6 cellular contexts compared by ENCODE assay signal in the genomic region with DNA sequence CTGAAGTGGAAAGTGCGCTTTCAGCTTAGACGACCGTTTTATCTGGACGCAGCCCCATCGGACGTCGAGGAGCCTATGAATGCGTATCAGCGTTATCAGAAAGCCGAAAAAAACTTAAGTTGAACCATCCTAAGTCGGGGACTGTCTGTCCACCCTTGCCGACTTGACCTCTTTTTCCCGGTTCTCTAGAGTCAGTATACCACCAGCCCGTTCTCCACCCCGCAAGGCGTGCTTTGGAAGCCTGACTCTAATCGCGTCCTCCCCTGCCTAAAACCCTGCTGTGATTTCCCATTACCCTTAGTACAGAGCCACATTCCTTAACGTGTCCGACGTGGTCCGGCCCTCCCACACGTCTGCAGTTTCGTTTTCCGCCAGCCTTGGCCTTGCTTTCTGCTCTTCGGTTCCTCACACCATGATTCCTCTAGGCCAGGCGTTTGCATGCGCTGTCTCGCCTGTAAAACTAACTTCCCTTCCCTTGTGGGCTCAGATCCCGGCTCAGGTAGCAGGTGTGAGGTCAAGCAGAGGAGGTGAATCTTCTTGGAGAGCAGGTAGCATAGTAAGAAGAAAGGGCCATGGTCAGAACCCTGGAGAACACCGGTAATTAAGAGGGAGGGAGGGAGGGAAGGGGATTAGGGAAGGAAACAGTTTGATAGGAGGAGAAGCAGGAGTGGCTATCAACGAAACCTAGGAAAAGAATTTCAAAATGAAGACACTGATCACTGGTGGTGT. TPM values are rescaled to one million over a fixed set of nuclear protein-coding genes. Genes with fewer than 3 reads are reported as not detected.
DNase-seq lines count a peak whose midpoint lies in the region; ATAC-seq and TF ChIP-seq lines count a peak whose summit lies in the region.

No MANE protein-coding gene starts in this region.

- H3K27me3 ChIP-seq in HUES48 (ENCODE audit: control insufficient read depth, insufficient read depth, low read length) (no peaks in the 10 kb centered on the region; the same call in 1 of the 2 replicates), mammary epithelial cell (ENCODE audit: insufficient read depth, low read length) (no peaks in the 10 kb centered on the region), neural progenitor cell (no peaks in the 10 kb centered on the region)

- peaks cover 42% of the 10 kb centered on the region for H3K36me3 ChIP-seq in HUES48 (ENCODE audit: control insufficient read depth, insufficient read depth, low read length)
- peaks cover 14% of the 10 kb centered on the region for H3K36me3 ChIP-seq in mammary epithelial cell (ENCODE audit: insufficient read depth, low read length)
- H3K36me3 ChIP-seq in neural progenitor cell: no peaks in the 10 kb centered on the region

- ATAC-seq in HG02973 (IDR thresholded peaks at IDR 0.05; ENCODE audit: unreplicated experiment): no peak

- peak overlapping the region; percentile 96 for H3K27ac Mint-ChIP-seq in neural progenitor cell

- no peaks in the 10 kb centered on the region for H4K20me1 ChIP-seq in mammary epithelial cell (ENCODE audit: insufficient read depth, low read length)
- H4K20me1 ChIP-seq in neural progenitor cell (ENCODE audit: low read depth): peaks cover 10% of the 10 kb centered on the region

- peaks cover 3% of the 10 kb centered on the region for H3K27me3 Mint-ChIP-seq in neural progenitor cell (ENCODE audit: insufficient read depth, low read depth)

- dilution Hi-C loops in mammary epithelial cell (cut with HindIII; ENCODE audit: low sequenced_read_pairs): loop anchor here (5.0 kb wide), 1 partner anchor 193 kb away; no protein-coding TSS in a partner anchor

- H3K4me3 ChIP-seq in HUES48 (ENCODE audit: low read depth, low read length) (peak overlapping the region; percentile 93), mammary epithelial cell (replicated peaks in 1 of 3; ENCODE audit: insufficient read depth in 1 of 3, low read depth in 2 of 3, low read length in 3 of 3) (peak overlapping the region; percentile 79 to 96 (median 89)), neural progenitor cell (peak overlapping the region; percentile 78)

- in situ Hi-C loops in mammary epithelial cell (cut with MboI; ENCODE audit: low sequenced_read_pairs in 2 of 2): loop anchor here in 1 of 2 donors (10.0 kb wide), 1 partner anchor 95 kb away; no protein-coding TSS in a partner anchor

- H3K4me2 ChIP-seq in mammary epithelial cell (ENCODE audit: insufficient read depth, low read depth, low read length) (peak overlapping the region; percentile 89), neural progenitor cell (peak overlapping the region; percentile 87)

- H3K9me3 ChIP-seq in HUES48 (ENCODE audit: control insufficient read depth, insufficient read depth, low read length) (no peaks in the 10 kb centered on the region), mammary epithelial cell (replicated peaks; ENCODE audit: insufficient read depth, low read length) (no peaks in the 10 kb centered on the region), neural progenitor cell (ENCODE audit: low read depth) (no peaks in the 10 kb centered on the region)

- peaks cover 5% of the 10 kb centered on the region for H3F3A ChIP-seq in neural progenitor cell (ENCODE audit: low read depth)

- H3K36me3 Mint-ChIP-seq in neural progenitor cell: peaks cover 21% of the 10 kb centered on the region

- intact Hi-C loops in mammary epithelial cell (cut with micrococcal nuclease): loop anchor here (2.0 kb wide), 1 partner anchor 159 kb away; a partner anchor contains a TSS

- H3K4me1 Mint-ChIP-seq in neural progenitor cell: peaks cover 35% of the 10 kb centered on the region

- H3K4me3 Mint-ChIP-seq in neural progenitor cell: peak overlapping the region; percentile 97

- WGBS in mammary epithelial cell (ENCODE audit: low coverage, missing lambda C conversion rate): 2% methylated on average over 30 of the region's 32 CpGs

- peak overlapping the region; percentile 78 for H3K27ac ChIP-seq in C4-2B
- H3K27ac ChIP-seq in HUES48 (ENCODE audit: low read depth, low read length): peak overlapping the region; percentile 29
- peak overlapping the region; percentile 74 for H3K27ac ChIP-seq in mammary epithelial cell (ENCODE audit: insufficient read depth, low read depth, low read length)
- H3K27ac ChIP-seq in neural progenitor cell: no peak overlapping the region

- no peak for TF ChIP-seq CTCF in C4-2B (conservative IDR thresholded peaks at IDR 0.05)
- TF ChIP-seq CTCF in mammary epithelial cell (conservative IDR thresholded peaks at IDR 0.05 in 1 of 2, IDR thresholded peaks at IDR 0.05 in 1 of 2; ENCODE audit: extremely low read depth in 1 of 2, insufficient read depth in 1 of 2, low read depth in 1 of 2, low read length in 2 of 2): no peak
- no peak for TF ChIP-seq CTCF in neural progenitor cell (IDR thresholded peaks at IDR 0.05)

- H3K79me2 ChIP-seq in mammary epithelial cell (ENCODE audit: insufficient read depth, low read length): peaks cover 45% of the 10 kb centered on the region
- peaks cover 22% of the 10 kb centered on the region for H3K79me2 ChIP-seq in neural progenitor cell (ENCODE audit: low read depth)

- peak overlapping the region; percentile 98 for H2AFZ ChIP-seq in mammary epithelial cell (ENCODE audit: low read depth, low read length)
- H2AFZ ChIP-seq in neural progenitor cell (replicated peaks): peak overlapping the region; percentile 82

- H3K4me1 ChIP-seq in HUES48 (ENCODE audit: control insufficient read depth, insufficient read depth, low read length): peaks cover 9% of the 10 kb centered on the region; the same call in 1 of the 2 replicates
- H3K4me1 ChIP-seq in mammary epithelial cell (ENCODE audit: insufficient read depth, low read length): peaks cover 16% of the 10 kb centered on the region
- H3K4me1 ChIP-seq in neural progenitor cell: peaks cover 6% of the 10 kb centered on the region

- peak; percentile 46 for DNase-seq in mammary epithelial cell
- peak; percentile 62 for DNase-seq in neural progenitor cell (ENCODE audit: low spot score)
- no peak for DNase-seq in DMS153 (lab: John Stamatoyannopoulos, UW)

- CTCF ChIA-PET in mammary epithelial cell (lab: Charles Lee; ENCODE audit: low non-redundant PET): no interaction called here

- peaks cover 2% of the 10 kb centered on the region for H3K9me3 Mint-ChIP-seq in neural progenitor cell

- TSS peak; percentile 57 for BruUV-seq in mammary epithelial cell (replicated peaks; lab: Mats Ljungman, UMichigan)

- H3K9ac ChIP-seq in HUES48 (ENCODE audit: low read depth, low read length): peak overlapping the region; percentile 71
- peak overlapping the region; percentile 85 for H3K9ac ChIP-seq in mammary epithelial cell (ENCODE audit: insufficient read depth, low read length)
- peak overlapping the region; percentile 71 for H3K9ac ChIP-seq in neural progenitor cell

RNA-seq across cellular contexts. Expression of a gene that starts 0.9 kb away (rescaled TPM):
- total RNA-seq in mammary epithelial cell (10 to 100 TPM; 33.7 to 34.3 TPM), neural progenitor cell (ENCODE audit: low replicate concordance) (28.1 and 40.9 TPM in 2 replicates)
- polyA plus RNA-seq in mammary epithelial cell: 50.7 TPM
- 8.3 TPM for polyA minus RNA-seq in mammary epithelial cell

RNA-seq across cellular contexts. Expression of a gene that starts 5.7 kb away (rescaled TPM):
- total RNA-seq in mammary epithelial cell (not detected), neural progenitor cell (ENCODE audit: low replicate concordance) (2.7 and 7.4 TPM in 2 replicates)
- not detected for polyA plus RNA-seq in mammary epithelial cell
- not detected for polyA minus RNA-seq in mammary epithelial cell

RNA-seq across cellular contexts. Expression of a gene that starts 35.5 kb away (rescaled TPM):
- total RNA-seq in mammary epithelial cell: 10 to 100 TPM in 1 of 2 donors, under 1 TPM in 1; 0.94 to 13.3 TPM
- polyA plus RNA-seq in mammary epithelial cell: 0.28 TPM
- not detected for polyA minus RNA-seq in mammary epithelial cell
- total RNA-seq in neural progenitor cell (ENCODE audit: low replicate concordance): 0.06 TPM in 1 of 2 replicates, not detected in the other

RNA-seq across cellular contexts. Expression of a gene that starts 59.7 kb away (rescaled TPM):
- total RNA-seq in mammary epithelial cell: 10 to 100 TPM; 73.2 to 96.5 TPM
- polyA plus RNA-seq in mammary epithelial cell: 107 TPM
- polyA minus RNA-seq in mammary epithelial cell: 41.7 TPM
- 44.9 and 69.4 TPM in 2 replicates for total RNA-seq in neural progenitor cell (ENCODE audit: low replicate concordance)
